ENCODE assay signal across 8 cellular contexts in the genomic region with DNA sequence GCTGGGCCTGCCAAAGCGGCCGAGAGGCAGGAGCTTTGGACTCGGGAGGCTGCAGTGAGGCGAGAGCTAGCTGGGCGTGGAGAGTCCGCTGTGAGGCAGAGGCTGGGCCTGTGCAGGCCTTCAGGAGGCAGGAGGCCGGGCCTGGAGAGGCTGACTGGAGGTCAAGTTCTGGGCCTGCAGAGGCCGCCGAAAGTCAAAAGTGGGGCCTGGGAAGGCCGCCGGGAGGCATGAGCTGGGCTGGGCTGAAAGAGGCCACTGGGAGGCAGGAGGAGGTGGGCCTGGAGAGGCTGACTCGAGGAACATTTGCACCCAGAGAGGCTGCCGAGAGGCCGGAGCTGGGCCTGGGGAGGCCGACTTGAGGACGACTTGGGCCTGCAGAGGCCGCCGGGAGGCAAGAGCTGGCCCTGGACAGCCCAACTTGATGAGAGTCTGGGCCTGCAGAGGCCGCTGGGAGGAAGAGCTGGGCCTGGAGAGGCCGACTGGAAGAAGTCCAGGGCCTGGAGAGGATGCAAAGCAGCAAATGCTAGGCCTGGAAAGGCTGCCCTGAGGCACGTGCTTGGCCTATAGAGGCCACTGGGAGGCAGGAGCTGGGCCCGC.
DNase-seq lines count a peak whose midpoint lies in the region; FAIRE-seq and TF ChIP-seq lines count a peak whose summit lies in the region.
"Not testable (repeated sequence)": the region's sequence is repeated elsewhere in the genome, so short reads cannot be mapped to it uniquely, and the experiment has no call there.

No MANE protein-coding gene starts in this region.

- H3K56ac ChIP-seq in mesendoderm (ENCODE audit: low read length) = not testable (repeated sequence)

- not testable (repeated sequence) for H3K4me3 ChIP-seq in Caco-2 (ENCODE audit: low read depth, low read length); H7 (ENCODE audit: insufficient read depth, low read depth, low read length); WERI-Rb-1 (ENCODE audit: low read depth, low read length); kidney (ENCODE audit: low read length in 2 of 2); mesendoderm (ENCODE audit: low read length); neuronal stem cell (ENCODE audit: low read length in 2 of 2)

- DNase-seq in Caco-2; WERI-Rb-1; neuronal stem cell (ENCODE audit: low spot score): not testable (repeated sequence)
- DNase-seq in DMS 273 (lab: John Stamatoyannopoulos, UW; ENCODE audit: unreplicated experiment) (peak; percentile 17), GM03348 (ENCODE audit: low spot score) (peak; percentile 0), H7 (peak; percentile 34), kidney (peak; percentile 67), mesendoderm (peak; percentile 30)

- TF ChIP-seq CTCF in Caco-2 (IDR thresholded peaks at IDR 0.05; ENCODE audit: insufficient read depth in 1 of 2, low read depth in 1 of 2, low read length in 1 of 2, severe bottlenecking in 1 of 2, unreplicated experiment in 1 of 2); kidney (IDR thresholded peaks at IDR 0.05; ENCODE audit: borderline replicate concordance, extremely low read depth, insufficient read depth): not testable (repeated sequence)
- TF ChIP-seq CTCF in WERI-Rb-1 (IDR thresholded peaks at IDR 0.05; ENCODE audit: low read depth, low read length) = 0 out of 2 replicates have a peak, but pooled peaks have one; percentile 4

- H3K27me3 Mint-ChIP-seq in Caco-2 (ENCODE audit: insufficient read depth, unreplicated experiment) = not testable (repeated sequence)

- peak overlapping the region; percentile 62 for H3K27ac Mint-ChIP-seq in Caco-2 (ENCODE audit: unreplicated experiment)

- not testable (repeated sequence) for H3K4me3 Mint-ChIP-seq in Caco-2 (ENCODE audit: unreplicated experiment)

- POLR2A ChIA-PET in Caco-2 (lab: Charles Lee) = not testable (repeated sequence)

- intact Hi-C loops in Caco-2 (cut with micrococcal nuclease; ENCODE audit: unreplicated experiment); kidney (cut with DNase I): not testable (repeated sequence)

- not testable (repeated sequence) for H3K9me3 Mint-ChIP-seq in Caco-2 (ENCODE audit: unreplicated experiment)

- H3K79me2 ChIP-seq in mesendoderm (ENCODE audit: control insufficient read depth, insufficient read depth, low read length) = not testable (repeated sequence)

- H3K4me2 ChIP-seq in mesendoderm (ENCODE audit: low read length); neuronal stem cell (ENCODE audit: insufficient read depth, low read length, poor library complexity, severe bottlenecking): not testable (repeated sequence)

- not testable (repeated sequence) for H3K4me1 ChIP-seq in Caco-2; kidney (ENCODE audit: control insufficient read depth in 1 of 2, insufficient read depth in 1 of 2, low read depth in 1 of 2, low read length in 2 of 2); mesendoderm (ENCODE audit: control insufficient read depth, low read depth, low read length); neuronal stem cell (ENCODE audit: control insufficient read depth in 2 of 2, insufficient read depth in 1 of 2, low read depth in 1 of 2, low read length in 2 of 2)

- not testable (repeated sequence) for H2AFZ ChIP-seq in neuronal stem cell (ENCODE audit: low read length)

- not testable (repeated sequence) for H2AK5ac ChIP-seq in mesendoderm (ENCODE audit: low read length); neuronal stem cell (ENCODE audit: low read depth, low read length)

- H3K27me3 ChIP-seq in Caco-2 (replicated peaks; ENCODE audit: control insufficient read depth, insufficient read depth, low read length); H7 (ENCODE audit: control insufficient read depth, insufficient read depth, low read length); WERI-Rb-1 (ENCODE audit: insufficient read depth, low read depth, severe bottlenecking); mesendoderm (ENCODE audit: insufficient read depth, low read length, poor library complexity); neuronal stem cell (ENCODE audit: control insufficient read depth in 3 of 3, insufficient read depth in 3 of 3, low read depth in 1 of 3, low read length in 3 of 3): not testable (repeated sequence)

- not testable (repeated sequence) for H3K36me3 ChIP-seq in Caco-2 (ENCODE audit: control insufficient read depth, insufficient read depth, low read length); H7 (replicated peaks; ENCODE audit: control insufficient read depth, insufficient read depth, low read length); WERI-Rb-1; kidney (ENCODE audit: control insufficient read depth in 1 of 2, insufficient read depth in 2 of 2, low read length in 2 of 2); mesendoderm (ENCODE audit: control insufficient read depth, insufficient read depth, low read length); neuronal stem cell (replicated peaks in 1 of 2; ENCODE audit: control insufficient read depth in 2 of 2, insufficient read depth in 2 of 2, low read length in 2 of 2)

- whole genome bisulfite sequencing in mesendoderm (ENCODE audit: extremely low coverage, insufficient coverage, low lambda C conversion rate) = no CpG with 5 or more reads among the region's 22 CpGs
- WGBS in neuronal stem cell (ENCODE audit: extremely low coverage in 2 of 2, insufficient read length in 2 of 2, insufficient replicate concordance in 1 of 2), 2 donors = no CpG with 5 or more reads among the region's 22 CpGs

- not testable (repeated sequence) for H3K79me1 ChIP-seq in mesendoderm (ENCODE audit: low read length); neuronal stem cell (ENCODE audit: low read depth, low read length)

- not testable (repeated sequence) for BruUV-seq in Caco-2 (replicated peaks; lab: Mats Ljungman, UMichigan)

- not testable (repeated sequence) for H3K27ac ChIP-seq in WERI-Rb-1; kidney (ENCODE audit: low read depth in 2 of 2, low read length in 2 of 2); mesendoderm (ENCODE audit: low read depth, low read length); neuronal stem cell (replicated peaks; ENCODE audit: low read length)

- H2BK15ac ChIP-seq in mesendoderm (replicated peaks; ENCODE audit: low read depth); neuronal stem cell (ENCODE audit: low read length): not testable (repeated sequence)

- H4K91ac ChIP-seq in neuronal stem cell (ENCODE audit: low read depth, low read length, poor library complexity) = not testable (repeated sequence)

- H3K23ac ChIP-seq in mesendoderm (ENCODE audit: low read length); neuronal stem cell (ENCODE audit: low read depth, low read length, poor library complexity): not testable (repeated sequence)

- H3K36me3 Mint-ChIP-seq in Caco-2 (ENCODE audit: insufficient read depth, unreplicated experiment) = not testable (repeated sequence)

- H2BK5ac ChIP-seq in mesendoderm (ENCODE audit: low read length); neuronal stem cell (ENCODE audit: low read length): not testable (repeated sequence)

- H3K14ac ChIP-seq in neuronal stem cell (ENCODE audit: low read length) = peak overlapping the region; percentile 4

- not testable (repeated sequence) for H4K5ac ChIP-seq in mesendoderm (ENCODE audit: low read length)

- not testable (repeated sequence) for H4K8ac ChIP-seq in mesendoderm (ENCODE audit: low read depth, low read length); neuronal stem cell (ENCODE audit: low read depth, low read length)

- CTCF ChIA-PET in Caco-2 (lab: Charles Lee) = not testable (repeated sequence)

- not testable (repeated sequence) for FAIRE-seq in kidney (lab: Jason Lieb, UNC)

- H2BK120ac ChIP-seq in mesendoderm (ENCODE audit: low read depth, low read length); neuronal stem cell (ENCODE audit: low read depth, low read length): not testable (repeated sequence)

- H2BK12ac ChIP-seq in neuronal stem cell (ENCODE audit: low read length) = not testable (repeated sequence)

- H3K4ac ChIP-seq in mesendoderm (ENCODE audit: low read depth, low read length); neuronal stem cell (ENCODE audit: low read length): not testable (repeated sequence)

- not testable (repeated sequence) for H3K4me1 Mint-ChIP-seq in Caco-2 (ENCODE audit: low read depth, unreplicated experiment)

- not testable (repeated sequence) for H3K9ac ChIP-seq in kidney (ENCODE audit: low read length in 2 of 2); mesendoderm (ENCODE audit: low read length); neuronal stem cell (ENCODE audit: low read depth, low read length, poor library complexity)

- not testable (repeated sequence) for H3K9me3 ChIP-seq in Caco-2; WERI-Rb-1 (ENCODE audit: severe bottlenecking); kidney (ENCODE audit: control insufficient read depth in 1 of 2, low read length in 2 of 2); neuronal stem cell (replicated peaks in 1 of 2; ENCODE audit: control insufficient read depth in 2 of 2, insufficient read depth in 1 of 2, low read depth in 1 of 2, low read length in 2 of 2)

- not testable (repeated sequence) for H3K18ac ChIP-seq in mesendoderm (ENCODE audit: low read length); neuronal stem cell (ENCODE audit: low read length)
